15 cellular contexts compared by ENCODE assay signal in genomic region chr15:29124581-29125381, GRCh38.
DNase-seq lines count a peak whose midpoint lies in the region; ATAC-seq, FAIRE-seq and TF ChIP-seq lines count a peak whose summit lies in the region.
"Had no signal": no experiment of that assay in that cellular context is flagged by ENCODE, and none has a peak within 500 bp of the region (broad histone marks: within the 10 kb centered on the region; RNA-seq: fewer than 3 reads in every experiment).

No MANE protein-coding gene starts in this region.

- H3K27me3 Mint-ChIP-seq in chondrocyte (ENCODE audit: low read depth) (peaks cover 4% of the 10 kb centered on the region), neural progenitor cell (ENCODE audit: insufficient read depth, low read depth) (peaks cover 6% of the 10 kb centered on the region)

- peaks cover 9% of the 10 kb centered on the region for H3K4me1 Mint-ChIP-seq in chondrocyte (ENCODE audit: low read depth)
- H3K4me1 Mint-ChIP-seq in neural progenitor cell = peaks cover 39% of the 10 kb centered on the region

- H3K4me1 ChIP-seq in neural progenitor cell = peaks cover 26% of the 10 kb centered on the region
- H3K4me1 ChIP-seq: Caco-2, suprapubic skin had no signal

- no peak overlapping the region for H3K4me2 ChIP-seq in neural progenitor cell

- FAIRE-seq in HTR-8/SVneo (lab: Jason Lieb, UNC) = no peak
- FAIRE-seq: endometrium, GM12891 had no signal

- H3K36me3 Mint-ChIP-seq in chondrocyte (ENCODE audit: low read depth) (peaks cover 2% of the 10 kb centered on the region), neural progenitor cell (no peaks in the 10 kb centered on the region)

- no peaks in the 10 kb centered on the region for H3K27me3 ChIP-seq in neural progenitor cell

- no peak overlapping the region for H3K9ac ChIP-seq in neural progenitor cell

- peak overlapping the region; percentile 59 for H3K27ac Mint-ChIP-seq in chondrocyte (ENCODE audit: unreplicated experiment)
- H3K27ac Mint-ChIP-seq in neural progenitor cell = peak overlapping the region; percentile 73

- in situ Hi-C loops in GM13977 (cut with MboI; ENCODE audit: low pct_unique_long_range_greater_than_20kb, low sequenced_read_pairs, unreplicated experiment) = no loop called here

- no peak for ATAC-seq in HG03565 (IDR thresholded peaks at IDR 0.05; ENCODE audit: unreplicated experiment)

- H3F3A ChIP-seq in neural progenitor cell (ENCODE audit: low read depth) = peaks cover 4% of the 10 kb centered on the region

- no peaks in the 10 kb centered on the region for H3K9me3 Mint-ChIP-seq in chondrocyte (ENCODE audit: low read depth)
- no peaks in the 10 kb centered on the region for H3K9me3 Mint-ChIP-seq in neural progenitor cell

- no peak overlapping the region for H3K4me3 Mint-ChIP-seq in chondrocyte (ENCODE audit: unreplicated experiment)
- no peak overlapping the region for H3K4me3 Mint-ChIP-seq in neural progenitor cell

- no peaks in the 10 kb centered on the region for H3K79me2 ChIP-seq in neural progenitor cell (ENCODE audit: low read depth)

- no peak overlapping the region for H2AFZ ChIP-seq in neural progenitor cell (replicated peaks)

- H3K36me3 ChIP-seq in neural progenitor cell = no peaks in the 10 kb centered on the region
- H3K36me3 ChIP-seq: suprapubic skin had no signal

- no peaks in the 10 kb centered on the region for H3K9me3 ChIP-seq in neural progenitor cell (ENCODE audit: low read depth)
- H3K9me3 ChIP-seq: Caco-2, suprapubic skin had no signal

- no peaks in the 10 kb centered on the region for H4K20me1 ChIP-seq in neural progenitor cell (ENCODE audit: low read depth)

- H3K4me3 ChIP-seq in neural progenitor cell = no peak overlapping the region
- H3K4me3 ChIP-seq: suprapubic skin had no signal

- TF ChIP-seq CTCF in chondrocyte (IDR thresholded peaks at IDR 0.05) (peak; percentile 65), neural progenitor cell (IDR thresholded peaks at IDR 0.05) (peak; percentile 33), GM13977 (IDR thresholded peaks at IDR 0.05; ENCODE audit: extremely low read depth, insufficient read depth, missing control alignments) (no peak)

- DNase-seq in EH (ENCODE audit: low read depth) (peak; percentile 42), HTR-8/SVneo (ENCODE audit: insufficient read length, low spot score) (peak; percentile 20), chondrocyte (ENCODE audit: low spot score) (peak; percentile 67), neural progenitor cell (ENCODE audit: low spot score) (peak; percentile 42), GM13977 (ENCODE audit: low spot score) (no peak), NCI-H446 (lab: John Stamatoyannopoulos, UW) (no peak), kidney glomerular epithelial cell (lab: John Stamatoyannopoulos, UW) (no peak)
- DNase-seq: activated CD8-positive, alpha-beta memory T cell treated with anti-CD3 and anti-CD28 coated beads, Interleukin-2, amount 50 U/mL, for 48 hours; Caco-2; KG1; NCI-H2081 had no signal

- H3K27ac ChIP-seq in neural progenitor cell = no peak overlapping the region
- H3K27ac ChIP-seq: suprapubic skin had no signal

Comparison
In these comparisons a context has a peak if more than half of its experiments do, and no peak if none do; other contexts are left out.
1. DNase-seq: peak in EH (single experiment), HTR-8/SVneo (single experiment), chondrocyte (single experiment) and neural progenitor cell (single experiment); none in GM13977 (single experiment), NCI-H446 (0 of 2) and kidney glomerular epithelial cell (single experiment).